1 cellular context compared by ENCODE assay signal in genomic region chr2:241188386-241189092, GRCh38.
TF ChIP-seq lines count a peak whose summit lies in the region.

TSS of gene ANO7 (plus strand) at chr2:241188677. CDS start at chr2:241190064, 1,387 bp downstream.

TF ChIP-seq in IMR-90, 13 proteins besides CTCF, POLR2A, EP300 and RAD21:
- no peak for TF ChIP-seq CHD1 (IDR thresholded peaks at IDR 0.05; ENCODE audit: low read depth, low read length)
- no peak for TF ChIP-seq BHLHE40 (IDR thresholded peaks at IDR 0.05; ENCODE audit: low read depth, low read length)
- TF ChIP-seq, protein P1, sequence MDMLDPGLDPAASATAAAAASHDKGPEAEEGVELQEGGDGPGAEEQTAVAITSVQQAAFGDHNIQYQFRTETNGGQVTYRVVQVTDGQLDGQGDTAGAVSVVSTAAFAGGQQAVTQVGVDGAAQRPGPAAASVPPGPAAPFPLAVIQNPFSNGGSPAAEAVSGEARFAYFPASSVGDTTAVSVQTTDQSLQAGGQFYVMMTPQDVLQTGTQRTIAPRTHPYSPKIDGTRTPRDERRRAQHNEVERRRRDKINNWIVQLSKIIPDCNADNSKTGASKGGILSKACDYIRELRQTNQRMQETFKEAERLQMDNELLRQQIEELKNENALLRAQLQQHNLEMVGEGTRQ (IDR thresholded peaks at IDR 0.05; ENCODE audit: low read depth, low read length) = no peak
- no peak for TF ChIP-seq RFX5 (IDR thresholded peaks at IDR 0.05; ENCODE audit: low read depth, low read length)
- no peak for TF ChIP-seq CEBPB (IDR thresholded peaks at IDR 0.05; ENCODE audit: low read depth, low read length)
- no peak for TF ChIP-seq FOS (IDR thresholded peaks at IDR 0.05; ENCODE audit: low read depth, low read length)
- no peak for TF ChIP-seq SMC3 (IDR thresholded peaks at IDR 0.05; ENCODE audit: low read depth, low read length)
- no peak for TF ChIP-seq NFE2L2 (IDR thresholded peaks at IDR 0.05; ENCODE audit: low read depth, low read length)
- no peak for TF ChIP-seq RCOR1 (IDR thresholded peaks at IDR 0.05; ENCODE audit: insufficient replicate concordance, low read length)
- TF ChIP-seq MAFK (IDR thresholded peaks at IDR 0.05; ENCODE audit: low read depth, low read length) = no peak
- no peak for TF ChIP-seq MAZ (IDR thresholded peaks at IDR 0.05; ENCODE audit: borderline replicate concordance, low read depth, low read length)
- TF ChIP-seq, protein P2, sequence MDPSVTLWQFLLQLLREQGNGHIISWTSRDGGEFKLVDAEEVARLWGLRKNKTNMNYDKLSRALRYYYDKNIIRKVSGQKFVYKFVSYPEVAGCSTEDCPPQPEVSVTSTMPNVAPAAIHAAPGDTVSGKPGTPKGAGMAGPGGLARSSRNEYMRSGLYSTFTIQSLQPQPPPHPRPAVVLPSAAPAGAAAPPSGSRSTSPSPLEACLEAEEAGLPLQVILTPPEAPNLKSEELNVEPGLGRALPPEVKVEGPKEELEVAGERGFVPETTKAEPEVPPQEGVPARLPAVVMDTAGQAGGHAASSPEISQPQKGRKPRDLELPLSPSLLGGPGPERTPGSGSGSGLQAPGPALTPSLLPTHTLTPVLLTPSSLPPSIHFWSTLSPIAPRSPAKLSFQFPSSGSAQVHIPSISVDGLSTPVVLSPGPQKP (IDR thresholded peaks at IDR 0.05; ENCODE audit: borderline replicate concordance, low read depth, low read length) = no peak
- TF ChIP-seq MXI1 (IDR thresholded peaks at IDR 0.05; ENCODE audit: borderline replicate concordance, low read depth, low read length) = no peak
